1 cellular context compared by ENCODE assay signal in genomic region chr3:16319307-16319706, GRCh38.
A peak's percentile ranks its signal among the peaks of the same experiment; 100 is the strongest.
TF ChIP-seq lines count a peak whose summit lies in the region.

No MANE protein-coding gene starts in this region.

TF ChIP-seq in K562, 482 proteins besides CTCF, POLR2A, EP300 and RAD21 (continued from another document and continues in another):
- TF ChIP-seq ATF3 (IDR thresholded peaks at IDR 0.05) (no peak), ATF3 (CRISPR knock-in tag; conservative IDR thresholded peaks at IDR 0.05) (0 out of 2 replicates have a peak, but pooled peaks have one; percentile 28), MTA1 (IDR thresholded peaks at IDR 0.05; ENCODE audit: borderline replicate concordance) (no peak), ZNF232 (CRISPR knock-in tag; IDR thresholded peaks at IDR 0.05) (no peak), ZNF311 (CRISPR knock-in tag; IDR thresholded peaks at IDR 0.05) (no peak), KDM5B (IDR thresholded peaks at IDR 0.05; ENCODE audit: insufficient replicate concordance, low read depth, low read length) (no peak), ETV5 (CRISPR knock-in tag; IDR thresholded peaks at IDR 0.05; ENCODE audit: low read depth) (no peak), ZNF707 (CRISPR knock-in tag; conservative IDR thresholded peaks at IDR 0.05) (no peak), HDAC8 (tag; IDR thresholded peaks at IDR 0.05) (no peak), MTF1 (CRISPR knock-in tag; IDR thresholded peaks at IDR 0.05; ENCODE audit: borderline replicate concordance) (no peak), SMARCA5 (IDR thresholded peaks at IDR 0.05) (no peak), NCOA1 (IDR thresholded peaks at IDR 0.05; ENCODE audit: low read depth) (no peak), HDGF (IDR thresholded peaks at IDR 0.05) (no peak), PTTG1 (tag; IDR thresholded peaks at IDR 0.05; ENCODE audit: low read depth) (no peak), TRIM25 (IDR thresholded peaks at IDR 0.05; ENCODE audit: borderline replicate concordance) (no peak), ZNF76 (CRISPR knock-in tag; IDR thresholded peaks at IDR 0.05; ENCODE audit: borderline replicate concordance) (no peak), C11orf30 (IDR thresholded peaks at IDR 0.05; ENCODE audit: low read depth) (no peak), ZNF165 (CRISPR knock-in tag; IDR thresholded peaks at IDR 0.05; ENCODE audit: borderline replicate concordance) (no peak), ZBTB11 (CRISPR knock-in tag; IDR thresholded peaks at IDR 0.05) (no peak), RHOXF2B (CRISPR knock-in tag; conservative IDR thresholded peaks at IDR 0.05) (no peak), ZNF639 (CRISPR knock-in tag; conservative IDR thresholded peaks at IDR 0.05 in 1 of 2, IDR thresholded peaks at IDR 0.05 in 1 of 2) (no peak), BRCA1 (IDR thresholded peaks at IDR 0.05) (no peak), BRCA1 (CRISPR knock-in tag; IDR thresholded peaks at IDR 0.05) (no peak), ATF1 (CRISPR knock-in tag; IDR thresholded peaks at IDR 0.05) (no peak), ATF1 (tag; IDR thresholded peaks at IDR 0.05) (no peak), CREM (IDR thresholded peaks at IDR 0.05; ENCODE audit: low read depth) (0 out of 2 replicates have a peak, but pooled peaks have one; percentile 22), EP400 (IDR thresholded peaks at IDR 0.05) (peak; percentile 58), SLC30A9 (CRISPR knock-in tag; IDR thresholded peaks at IDR 0.05) (no peak), ZNF12 (CRISPR knock-in tag; IDR thresholded peaks at IDR 0.05) (no peak), BRD4 (IDR thresholded peaks at IDR 0.05) (no peak), ZNF696 (CRISPR knock-in tag; conservative IDR thresholded peaks at IDR 0.05) (no peak), NFE2L1 (tag; IDR thresholded peaks at IDR 0.05; ENCODE audit: borderline replicate concordance, low read depth) (no peak)
- TF ChIP-seq, protein P1, sequence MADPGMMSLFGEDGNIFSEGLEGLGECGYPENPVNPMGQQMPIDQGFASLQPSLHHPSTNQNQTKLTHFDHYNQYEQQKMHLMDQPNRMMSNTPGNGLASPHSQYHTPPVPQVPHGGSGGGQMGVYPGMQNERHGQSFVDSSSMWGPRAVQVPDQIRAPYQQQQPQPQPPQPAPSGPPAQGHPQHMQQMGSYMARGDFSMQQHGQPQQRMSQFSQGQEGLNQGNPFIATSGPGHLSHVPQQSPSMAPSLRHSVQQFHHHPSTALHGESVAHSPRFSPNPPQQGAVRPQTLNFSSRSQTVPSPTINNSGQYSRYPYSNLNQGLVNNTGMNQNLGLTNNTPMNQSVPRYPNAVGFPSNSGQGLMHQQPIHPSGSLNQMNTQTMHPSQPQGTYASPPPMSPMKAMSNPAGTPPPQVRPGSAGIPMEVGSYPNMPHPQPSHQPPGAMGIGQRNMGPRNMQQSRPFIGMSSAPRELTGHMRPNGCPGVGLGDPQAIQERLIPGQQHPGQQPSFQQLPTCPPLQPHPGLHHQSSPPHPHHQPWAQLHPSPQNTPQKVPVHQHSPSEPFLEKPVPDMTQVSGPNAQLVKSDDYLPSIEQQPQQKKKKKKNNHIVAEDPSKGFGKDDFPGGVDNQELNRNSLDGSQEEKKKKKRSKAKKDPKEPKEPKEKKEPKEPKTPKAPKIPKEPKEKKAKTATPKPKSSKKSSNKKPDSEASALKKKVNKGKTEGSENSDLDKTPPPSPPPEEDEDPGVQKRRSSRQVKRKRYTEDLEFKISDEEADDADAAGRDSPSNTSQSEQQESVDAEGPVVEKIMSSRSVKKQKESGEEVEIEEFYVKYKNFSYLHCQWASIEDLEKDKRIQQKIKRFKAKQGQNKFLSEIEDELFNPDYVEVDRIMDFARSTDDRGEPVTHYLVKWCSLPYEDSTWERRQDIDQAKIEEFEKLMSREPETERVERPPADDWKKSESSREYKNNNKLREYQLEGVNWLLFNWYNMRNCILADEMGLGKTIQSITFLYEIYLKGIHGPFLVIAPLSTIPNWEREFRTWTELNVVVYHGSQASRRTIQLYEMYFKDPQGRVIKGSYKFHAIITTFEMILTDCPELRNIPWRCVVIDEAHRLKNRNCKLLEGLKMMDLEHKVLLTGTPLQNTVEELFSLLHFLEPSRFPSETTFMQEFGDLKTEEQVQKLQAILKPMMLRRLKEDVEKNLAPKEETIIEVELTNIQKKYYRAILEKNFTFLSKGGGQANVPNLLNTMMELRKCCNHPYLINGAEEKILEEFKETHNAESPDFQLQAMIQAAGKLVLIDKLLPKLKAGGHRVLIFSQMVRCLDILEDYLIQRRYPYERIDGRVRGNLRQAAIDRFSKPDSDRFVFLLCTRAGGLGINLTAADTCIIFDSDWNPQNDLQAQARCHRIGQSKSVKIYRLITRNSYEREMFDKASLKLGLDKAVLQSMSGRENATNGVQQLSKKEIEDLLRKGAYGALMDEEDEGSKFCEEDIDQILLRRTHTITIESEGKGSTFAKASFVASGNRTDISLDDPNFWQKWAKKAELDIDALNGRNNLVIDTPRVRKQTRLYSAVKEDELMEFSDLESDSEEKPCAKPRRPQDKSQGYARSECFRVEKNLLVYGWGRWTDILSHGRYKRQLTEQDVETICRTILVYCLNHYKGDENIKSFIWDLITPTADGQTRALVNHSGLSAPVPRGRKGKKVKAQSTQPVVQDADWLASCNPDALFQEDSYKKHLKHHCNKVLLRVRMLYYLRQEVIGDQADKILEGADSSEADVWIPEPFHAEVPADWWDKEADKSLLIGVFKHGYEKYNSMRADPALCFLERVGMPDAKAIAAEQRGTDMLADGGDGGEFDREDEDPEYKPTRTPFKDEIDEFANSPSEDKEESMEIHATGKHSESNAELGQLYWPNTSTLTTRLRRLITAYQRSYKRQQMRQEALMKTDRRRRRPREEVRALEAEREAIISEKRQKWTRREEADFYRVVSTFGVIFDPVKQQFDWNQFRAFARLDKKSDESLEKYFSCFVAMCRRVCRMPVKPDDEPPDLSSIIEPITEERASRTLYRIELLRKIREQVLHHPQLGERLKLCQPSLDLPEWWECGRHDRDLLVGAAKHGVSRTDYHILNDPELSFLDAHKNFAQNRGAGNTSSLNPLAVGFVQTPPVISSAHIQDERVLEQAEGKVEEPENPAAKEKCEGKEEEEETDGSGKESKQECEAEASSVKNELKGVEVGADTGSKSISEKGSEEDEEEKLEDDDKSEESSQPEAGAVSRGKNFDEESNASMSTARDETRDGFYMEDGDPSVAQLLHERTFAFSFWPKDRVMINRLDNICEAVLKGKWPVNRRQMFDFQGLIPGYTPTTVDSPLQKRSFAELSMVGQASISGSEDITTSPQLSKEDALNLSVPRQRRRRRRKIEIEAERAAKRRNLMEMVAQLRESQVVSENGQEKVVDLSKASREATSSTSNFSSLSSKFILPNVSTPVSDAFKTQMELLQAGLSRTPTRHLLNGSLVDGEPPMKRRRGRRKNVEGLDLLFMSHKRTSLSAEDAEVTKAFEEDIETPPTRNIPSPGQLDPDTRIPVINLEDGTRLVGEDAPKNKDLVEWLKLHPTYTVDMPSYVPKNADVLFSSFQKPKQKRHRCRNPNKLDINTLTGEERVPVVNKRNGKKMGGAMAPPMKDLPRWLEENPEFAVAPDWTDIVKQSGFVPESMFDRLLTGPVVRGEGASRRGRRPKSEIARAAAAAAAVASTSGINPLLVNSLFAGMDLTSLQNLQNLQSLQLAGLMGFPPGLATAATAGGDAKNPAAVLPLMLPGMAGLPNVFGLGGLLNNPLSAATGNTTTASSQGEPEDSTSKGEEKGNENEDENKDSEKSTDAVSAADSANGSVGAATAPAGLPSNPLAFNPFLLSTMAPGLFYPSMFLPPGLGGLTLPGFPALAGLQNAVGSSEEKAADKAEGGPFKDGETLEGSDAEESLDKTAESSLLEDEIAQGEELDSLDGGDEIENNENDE (IDR thresholded peaks at IDR 0.05; ENCODE audit: low read depth, low read length): no peak
- TF ChIP-seq, protein P2, sequence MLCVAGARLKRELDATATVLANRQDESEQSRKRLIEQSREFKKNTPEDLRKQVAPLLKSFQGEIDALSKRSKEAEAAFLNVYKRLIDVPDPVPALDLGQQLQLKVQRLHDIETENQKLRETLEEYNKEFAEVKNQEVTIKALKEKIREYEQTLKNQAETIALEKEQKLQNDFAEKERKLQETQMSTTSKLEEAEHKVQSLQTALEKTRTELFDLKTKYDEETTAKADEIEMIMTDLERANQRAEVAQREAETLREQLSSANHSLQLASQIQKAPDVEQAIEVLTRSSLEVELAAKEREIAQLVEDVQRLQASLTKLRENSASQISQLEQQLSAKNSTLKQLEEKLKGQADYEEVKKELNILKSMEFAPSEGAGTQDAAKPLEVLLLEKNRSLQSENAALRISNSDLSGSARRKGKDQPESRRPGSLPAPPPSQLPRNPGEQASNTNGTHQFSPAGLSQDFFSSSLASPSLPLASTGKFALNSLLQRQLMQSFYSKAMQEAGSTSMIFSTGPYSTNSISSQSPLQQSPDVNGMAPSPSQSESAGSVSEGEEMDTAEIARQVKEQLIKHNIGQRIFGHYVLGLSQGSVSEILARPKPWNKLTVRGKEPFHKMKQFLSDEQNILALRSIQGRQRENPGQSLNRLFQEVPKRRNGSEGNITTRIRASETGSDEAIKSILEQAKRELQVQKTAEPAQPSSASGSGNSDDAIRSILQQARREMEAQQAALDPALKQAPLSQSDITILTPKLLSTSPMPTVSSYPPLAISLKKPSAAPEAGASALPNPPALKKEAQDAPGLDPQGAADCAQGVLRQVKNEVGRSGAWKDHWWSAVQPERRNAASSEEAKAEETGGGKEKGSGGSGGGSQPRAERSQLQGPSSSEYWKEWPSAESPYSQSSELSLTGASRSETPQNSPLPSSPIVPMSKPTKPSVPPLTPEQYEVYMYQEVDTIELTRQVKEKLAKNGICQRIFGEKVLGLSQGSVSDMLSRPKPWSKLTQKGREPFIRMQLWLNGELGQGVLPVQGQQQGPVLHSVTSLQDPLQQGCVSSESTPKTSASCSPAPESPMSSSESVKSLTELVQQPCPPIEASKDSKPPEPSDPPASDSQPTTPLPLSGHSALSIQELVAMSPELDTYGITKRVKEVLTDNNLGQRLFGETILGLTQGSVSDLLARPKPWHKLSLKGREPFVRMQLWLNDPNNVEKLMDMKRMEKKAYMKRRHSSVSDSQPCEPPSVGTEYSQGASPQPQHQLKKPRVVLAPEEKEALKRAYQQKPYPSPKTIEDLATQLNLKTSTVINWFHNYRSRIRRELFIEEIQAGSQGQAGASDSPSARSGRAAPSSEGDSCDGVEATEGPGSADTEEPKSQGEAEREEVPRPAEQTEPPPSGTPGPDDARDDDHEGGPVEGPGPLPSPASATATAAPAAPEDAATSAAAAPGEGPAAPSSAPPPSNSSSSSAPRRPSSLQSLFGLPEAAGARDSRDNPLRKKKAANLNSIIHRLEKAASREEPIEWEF (CRISPR knock-in tag; IDR thresholded peaks at IDR 0.05): no peak
- TF ChIP-seq, protein P3, sequence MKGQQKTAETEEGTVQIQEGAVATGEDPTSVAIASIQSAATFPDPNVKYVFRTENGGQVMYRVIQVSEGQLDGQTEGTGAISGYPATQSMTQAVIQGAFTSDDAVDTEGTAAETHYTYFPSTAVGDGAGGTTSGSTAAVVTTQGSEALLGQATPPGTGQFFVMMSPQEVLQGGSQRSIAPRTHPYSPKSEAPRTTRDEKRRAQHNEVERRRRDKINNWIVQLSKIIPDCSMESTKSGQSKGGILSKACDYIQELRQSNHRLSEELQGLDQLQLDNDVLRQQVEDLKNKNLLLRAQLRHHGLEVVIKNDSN (CRISPR knock-in tag; IDR thresholded peaks at IDR 0.05): peak; percentile 30; the same call in 1 of the 2 replicates
- TF ChIP-seq, protein P4, sequence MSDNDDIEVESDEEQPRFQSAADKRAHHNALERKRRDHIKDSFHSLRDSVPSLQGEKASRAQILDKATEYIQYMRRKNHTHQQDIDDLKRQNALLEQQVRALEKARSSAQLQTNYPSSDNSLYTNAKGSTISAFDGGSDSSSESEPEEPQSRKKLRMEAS (CRISPR knock-in tag; IDR thresholded peaks at IDR 0.05): peak; percentile 59; the same call in 1 of the 2 replicates
